Comparison of ENCODE assay signal across 1 cellular context in the genomic region with DNA sequence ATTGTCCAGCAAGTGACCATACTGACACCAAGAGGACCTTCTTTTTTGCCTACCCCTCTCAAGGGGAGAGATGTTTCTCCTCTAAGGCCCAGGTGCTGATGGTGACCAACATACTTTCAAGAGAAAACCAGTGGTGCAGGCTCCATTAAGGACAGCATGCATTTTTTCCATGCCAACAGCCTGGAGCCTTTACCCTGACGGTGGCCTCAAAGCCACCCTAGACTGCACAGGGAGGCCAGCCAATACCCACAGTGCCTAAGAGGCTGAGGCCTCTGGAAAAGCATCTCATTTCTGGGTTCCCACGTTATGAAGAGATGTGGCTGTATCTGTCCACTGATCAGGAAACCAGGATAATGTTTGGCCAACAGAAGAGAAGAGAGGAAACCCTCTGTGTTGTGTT.
TF ChIP-seq lines count a peak whose summit lies in the region.

No MANE protein-coding gene starts in this region.

TF ChIP-seq in K562, 482 proteins besides CTCF, POLR2A, EP300 and RAD21 (continued from another document):
- TF ChIP-seq, protein P1, sequence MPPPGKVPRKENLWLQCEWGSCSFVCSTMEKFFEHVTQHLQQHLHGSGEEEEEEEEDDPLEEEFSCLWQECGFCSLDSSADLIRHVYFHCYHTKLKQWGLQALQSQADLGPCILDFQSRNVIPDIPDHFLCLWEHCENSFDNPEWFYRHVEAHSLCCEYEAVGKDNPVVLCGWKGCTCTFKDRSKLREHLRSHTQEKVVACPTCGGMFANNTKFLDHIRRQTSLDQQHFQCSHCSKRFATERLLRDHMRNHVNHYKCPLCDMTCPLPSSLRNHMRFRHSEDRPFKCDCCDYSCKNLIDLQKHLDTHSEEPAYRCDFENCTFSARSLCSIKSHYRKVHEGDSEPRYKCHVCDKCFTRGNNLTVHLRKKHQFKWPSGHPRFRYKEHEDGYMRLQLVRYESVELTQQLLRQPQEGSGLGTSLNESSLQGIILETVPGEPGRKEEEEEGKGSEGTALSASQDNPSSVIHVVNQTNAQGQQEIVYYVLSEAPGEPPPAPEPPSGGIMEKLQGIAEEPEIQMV (tag; conservative IDR thresholded peaks at IDR 0.05; ENCODE audit: low read depth): no peak
